In the genomic region with DNA sequence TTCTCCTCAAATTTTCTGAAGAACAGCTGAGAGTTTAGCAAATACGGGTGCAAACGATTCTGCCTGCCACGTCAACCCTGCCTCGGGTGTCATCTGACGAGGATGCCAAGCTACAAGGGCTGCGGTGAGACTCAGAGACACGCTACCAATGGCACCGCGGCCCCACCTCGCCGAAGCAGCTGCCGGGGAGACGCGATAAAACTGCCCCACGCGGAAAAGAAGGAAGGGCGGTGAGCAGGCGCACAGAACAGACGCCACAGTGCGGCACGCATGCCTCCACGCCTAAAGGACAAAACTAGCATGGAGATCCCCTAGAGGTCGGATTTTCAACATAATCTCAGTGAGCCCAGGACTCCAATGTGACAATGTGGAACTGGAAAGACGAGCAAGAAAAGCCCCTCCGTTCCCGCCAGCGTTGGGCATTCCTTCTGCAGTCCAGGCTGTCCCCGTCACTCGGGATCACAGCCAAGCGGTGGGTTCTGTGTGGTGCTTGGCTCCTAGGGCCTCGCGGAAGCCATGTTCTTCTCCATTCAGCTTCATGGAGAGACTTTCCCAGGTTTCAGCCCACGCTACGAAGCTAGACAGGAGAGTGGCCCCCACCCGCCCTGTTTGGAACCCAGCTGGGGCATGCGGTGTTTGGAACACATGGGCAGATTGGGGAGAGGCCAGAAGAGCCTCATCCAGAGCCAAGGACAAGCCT, we compare ENCODE assay signal across 10 cellular contexts. TPM values are rescaled to one million over a fixed set of nuclear protein-coding genes. Genes with fewer than 3 reads are reported as not detected.
DNase-seq lines count a peak whose midpoint lies in the region; ATAC-seq, FAIRE-seq and TF ChIP-seq lines count a peak whose summit lies in the region.
"Had no signal": no experiment of that assay in that cellular context is flagged by ENCODE, and none has a peak within 500 bp of the region (broad histone marks: within the 10 kb centered on the region; RNA-seq: fewer than 3 reads in every experiment).

No MANE protein-coding gene starts in this region.

- H3K4me1 Mint-ChIP-seq in activated naive CD8-positive, alpha-beta T cell treated with anti-CD3 and anti-CD28 coated beads, Interleukin-2, amount 50 U/mL, for 24 hours, result peaks cover 26% of the 10 kb centered on the region

- H3K27ac ChIP-seq in BLaER1 (0 out of 2 replicates have a peak overlapping the region, but pooled peaks have one; percentile 69), prostate gland (peak overlapping the region; percentile 79 to 83)

- TF ChIP-seq POLR2A in prostate gland (IDR thresholded peaks at IDR 0.05), result peak; percentile 56
- no peak for TF ChIP-seq POLR2A in GM12892 (IDR thresholded peaks at IDR 0.05; ENCODE audit: low read depth, low read length)

- no peaks in the 10 kb centered on the region for H3K27me3 ChIP-seq in BLaER1
- no peaks in the 10 kb centered on the region for H3K27me3 ChIP-seq in prostate gland (replicated peaks; ENCODE audit: insufficient read depth)

- peaks cover 12% of the 10 kb centered on the region for H3K36me3 Mint-ChIP-seq in activated naive CD8-positive, alpha-beta T cell treated with anti-CD3 and anti-CD28 coated beads, Interleukin-2, amount 50 U/mL, for 24 hours (ENCODE audit: low read depth)

- H3K4me3 ChIP-seq in BLaER1, result 0 out of 2 replicates have a peak overlapping the region, but pooled peaks have one; percentile 53
- peak overlapping the region; percentile 20 to 37 for H3K4me3 ChIP-seq in prostate gland

- no peaks in the 10 kb centered on the region for H3K9me3 Mint-ChIP-seq in activated naive CD8-positive, alpha-beta T cell treated with anti-CD3 and anti-CD28 coated beads, Interleukin-2, amount 50 U/mL, for 24 hours

- 26% methylated on average over 36 of the region's 36 CpGs for WGBS in prostate gland

- peak overlapping the region; percentile 38 for H3K4me3 Mint-ChIP-seq in activated naive CD8-positive, alpha-beta T cell treated with anti-CD3 and anti-CD28 coated beads, Interleukin-2, amount 50 U/mL, for 24 hours

- FAIRE-seq in GM12892 (lab: Jason Lieb, UNC), result no peak
- FAIRE-seq: islet of Langerhans had no signal

- peak overlapping the region; percentile 52 for H3K27ac Mint-ChIP-seq in activated naive CD8-positive, alpha-beta T cell treated with anti-CD3 and anti-CD28 coated beads, Interleukin-2, amount 50 U/mL, for 24 hours

- H3K27me3 Mint-ChIP-seq in activated naive CD8-positive, alpha-beta T cell treated with anti-CD3 and anti-CD28 coated beads, Interleukin-2, amount 50 U/mL, for 24 hours, result no peaks in the 10 kb centered on the region

- H3K9ac ChIP-seq in BLaER1, result no peak overlapping the region

- H3K36me3 ChIP-seq in BLaER1, result peaks cover 33% of the 10 kb centered on the region
- H3K36me3 ChIP-seq in prostate gland, result no peaks in the 10 kb centered on the region

- H4K20me1 ChIP-seq in BLaER1, result peaks cover 25% of the 10 kb centered on the region

- peak overlapping the region; percentile 89 for H3K4me2 ChIP-seq in BLaER1

- peaks cover 13% of the 10 kb centered on the region; the same call in 1 of the 2 replicates for H3K9me3 ChIP-seq in BLaER1
- H3K9me3 ChIP-seq in prostate gland, result no peaks in the 10 kb centered on the region

- peak; percentile 50 to 87 (median 73) for DNase-seq in T-helper 1 cell
- no peak for DNase-seq in activated naive CD8-positive, alpha-beta T cell treated with anti-CD3 and anti-CD28 coated beads, Interleukin-2, amount 50 U/mL, for 24 hours
- DNase-seq in prostate gland (ENCODE audit: low spot score), result peak; percentile 58
- DNase-seq in NK-92 (lab: John Stamatoyannopoulos, UW; ENCODE audit: unreplicated experiment), result no peak
- no peak for DNase-seq in GM12892 (ENCODE audit: insufficient read length)
- DNase-seq in SIG-M5 treated with dmso at 0.1 percent for 504 hours (lab: John Stamatoyannopoulos, UW; ENCODE audit: unreplicated experiment), result no peak
- DNase-seq: NCI-H1105 treated with DMSO at 0.1 percent for 48 hours had no signal

- H3K4me1 ChIP-seq in BLaER1 (peaks cover 46% of the 10 kb centered on the region), prostate gland (replicated peaks) (peaks cover 23% of the 10 kb centered on the region)

- ATAC-seq in activated naive CD8-positive, alpha-beta T cell treated with anti-CD3 and anti-CD28 coated beads, Interleukin-2, amount 50 U/mL, for 24 hours, result no peak
- ATAC-seq in GM19395 (IDR thresholded peaks at IDR 0.05; ENCODE audit: unreplicated experiment), result no peak

- TF ChIP-seq CTCF in prostate gland (IDR thresholded peaks at IDR 0.05), result peak in 1 of 4 experiments; percentile 22

- intact Hi-C loops in prostate gland (cut with DNase I), result no loop called here

RNA-seq across cellular contexts. Expression of gene LMF1, which starts 5.9 kb away (rescaled TPM):
- total RNA-seq in prostate gland, result 10 to 100 TPM; 86.1 to 87.5 TPM
- 1.5 TPM for polyA plus RNA-seq in GM12892 (2012; ENCODE audit: missing spikeins)

RNA-seq across cellular contexts. Expression of gene SOX8, which starts 16.7 kb away (rescaled TPM):
- 10 to 100 TPM in 1 of 2 donors, under 1 TPM in 1; 0.59 to 11.9 TPM for total RNA-seq in prostate gland
- polyA plus RNA-seq in GM12892 (2012; ENCODE audit: missing spikeins), result not detected

Comparison
In these comparisons a context has a peak if more than half of its experiments do, and no peak if none do; other contexts are left out.
1. DNase-seq: peak in T-helper 1 cell (5 of 5) and prostate gland (single experiment); none in activated naive CD8-positive, alpha-beta T cell treated with anti-CD3 and anti-CD28 coated beads, Interleukin-2, amount 50 U/mL, for 24 hours (single experiment), NK-92 (single experiment), GM12892 (single experiment) and SIG-M5 treated with dmso at 0.1 percent for 504 hours (single experiment).